8 cellular contexts compared by ENCODE assay signal in the genomic region with DNA sequence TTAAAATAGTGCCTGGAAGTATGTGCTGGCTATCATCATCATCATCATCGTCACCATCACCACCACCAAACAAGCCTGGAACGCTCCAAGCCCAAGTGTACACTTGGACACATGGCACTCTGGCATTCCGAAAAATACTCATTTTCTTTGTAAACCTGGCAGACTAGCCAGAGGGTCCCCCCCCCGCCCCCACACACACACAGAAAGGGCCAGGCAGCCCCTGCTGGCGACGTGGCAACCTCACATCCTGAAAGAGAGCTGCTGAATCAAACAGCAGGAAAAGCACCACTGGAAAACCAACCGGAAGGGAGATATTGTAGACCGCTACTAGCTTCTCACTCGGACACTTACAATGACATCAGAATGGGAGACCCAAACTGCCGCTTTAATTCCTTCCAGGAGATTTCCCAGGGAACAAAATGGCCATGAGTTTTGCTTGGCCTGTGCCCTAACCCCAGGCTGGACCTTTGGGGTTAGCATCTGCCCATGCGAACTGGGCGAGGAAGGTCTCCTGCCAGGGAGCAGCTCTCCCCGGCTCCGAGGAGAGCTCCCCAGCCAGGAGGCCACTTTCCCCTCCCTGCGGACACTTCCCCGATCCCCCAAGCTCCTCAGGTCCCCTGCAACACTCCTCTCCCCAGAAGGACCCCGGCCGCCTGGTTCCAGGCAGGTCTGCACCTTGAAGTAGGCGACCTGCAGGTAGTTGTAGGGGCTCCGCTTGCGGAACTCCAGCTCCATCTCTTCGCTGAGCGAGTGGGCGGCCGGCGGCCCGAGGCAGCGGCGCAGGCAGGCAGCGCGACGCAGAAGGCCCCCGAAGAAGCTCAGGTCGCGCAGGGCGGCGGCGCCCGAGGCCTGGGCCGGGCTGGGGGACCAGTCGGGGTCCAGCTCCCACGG. TPM values are rescaled to one million over a fixed set of nuclear protein-coding genes. Genes with fewer than 3 reads are reported as not detected.
DNase-seq lines count a peak whose midpoint lies in the region; ATAC-seq and TF ChIP-seq lines count a peak whose summit lies in the region.

No MANE protein-coding gene starts in this region.

- H4K20me1 ChIP-seq in OCI-LY1 (ENCODE audit: insufficient read depth, low read length) = no peaks in the 10 kb centered on the region

- H3K27ac ChIP-seq in OCI-LY1 (ENCODE audit: low read depth, low read length, poor library complexity, severe bottlenecking) (peak overlapping the region; percentile 14), left ventricle myocardium inferior (replicated peaks) (peak overlapping the region; percentile 93)

- no peak overlapping the region for H3K4me3 Mint-ChIP-seq in progenitor cell of endocrine pancreas (ENCODE audit: low read depth)

- peak overlapping the region; percentile 96 for H3K9ac ChIP-seq in OCI-LY1 (ENCODE audit: low read length)

- H3K9me3 ChIP-seq in OCI-LY1 (ENCODE audit: low read length) (no peaks in the 10 kb centered on the region), left ventricle myocardium inferior (replicated peaks) (no peaks in the 10 kb centered on the region)

- no peaks in the 10 kb centered on the region for H3K9me3 Mint-ChIP-seq in progenitor cell of endocrine pancreas (ENCODE audit: low read depth)

- H3K27me3 ChIP-seq in OCI-LY1 (ENCODE audit: insufficient read depth, low read length) (no peaks in the 10 kb centered on the region), left ventricle myocardium inferior (ENCODE audit: low read depth) (no peaks in the 10 kb centered on the region)

- H3K27ac Mint-ChIP-seq in progenitor cell of endocrine pancreas = no peak overlapping the region

- peaks cover 22% of the 10 kb centered on the region for H3K79me2 ChIP-seq in OCI-LY1 (ENCODE audit: insufficient read depth, low read length)

- peak; percentile 3 for ATAC-seq in GM19468 (IDR thresholded peaks at IDR 0.05; ENCODE audit: extremely low read depth, unreplicated experiment)

- H3K4me1 ChIP-seq in OCI-LY1 (ENCODE audit: insufficient read depth, low read length, severe bottlenecking) (peaks cover 30% of the 10 kb centered on the region), left ventricle myocardium inferior (peaks cover 69% of the 10 kb centered on the region)

- no peak overlapping the region for H2AFZ ChIP-seq in OCI-LY1 (ENCODE audit: low read length)

- DNase-seq in DMS 273 (lab: John Stamatoyannopoulos, UW; ENCODE audit: unreplicated experiment) = peak; percentile 85
- DNase-seq in HK-2 (ENCODE audit: unreplicated experiment) = peak; percentile 64
- peak; percentile 68 for DNase-seq in activated naive CD4-positive, alpha-beta T cell treated with anti-CD3 and anti-CD28 coated beads, Interleukin-2, amount 50 U/mL, for 16 hours
- peak; percentile 32 for DNase-seq in left ventricle myocardium inferior
- DNase-seq in progenitor cell of endocrine pancreas (ENCODE audit: low spot score, unreplicated experiment) = no peak
- no peak for DNase-seq in NCI-H1048 (lab: John Stamatoyannopoulos, UW)

- H3K36me3 ChIP-seq in OCI-LY1 (ENCODE audit: insufficient read depth, low read length) (peaks cover 18% of the 10 kb centered on the region; the same call in 1 of the 2 replicates), left ventricle myocardium inferior (peaks cover 13% of the 10 kb centered on the region)

- peak overlapping the region; percentile 100 for H3K4me2 ChIP-seq in OCI-LY1 (ENCODE audit: low read length)

- TF ChIP-seq CTCF in OCI-LY1 (IDR thresholded peaks at IDR 0.05; ENCODE audit: low read length) = peak; percentile 58
- peak; percentile 58 for TF ChIP-seq CTCF in left ventricle myocardium inferior (IDR thresholded peaks at IDR 0.05; ENCODE audit: borderline replicate concordance)
- peak; percentile 53 for TF ChIP-seq CTCF in progenitor cell of endocrine pancreas (IDR thresholded peaks at IDR 0.05; ENCODE audit: unreplicated experiment)

- peaks cover 7% of the 10 kb centered on the region for H3K36me3 Mint-ChIP-seq in progenitor cell of endocrine pancreas (ENCODE audit: insufficient read depth)

- H3K9me2 ChIP-seq in OCI-LY1 (ENCODE audit: low read depth, low read length) = no peaks in the 10 kb centered on the region

- no peaks in the 10 kb centered on the region for H3F3A ChIP-seq in OCI-LY1 (ENCODE audit: insufficient read depth, low read length)

- no peaks in the 10 kb centered on the region for H3K27me3 Mint-ChIP-seq in progenitor cell of endocrine pancreas

- intact Hi-C loops in left ventricle myocardium inferior (cut with micrococcal nuclease) = loop anchor here (5.0 kb wide), 1 partner anchor 81 kb away; the partner anchor contains the start of gene ZNF691

- H3K4me1 Mint-ChIP-seq in progenitor cell of endocrine pancreas (ENCODE audit: low read depth) = peaks cover 9% of the 10 kb centered on the region

- H3K4me3 ChIP-seq in OCI-LY1 (ENCODE audit: low read depth, low read length, poor library complexity, severe bottlenecking) = peak overlapping the region; percentile 92
- H3K4me3 ChIP-seq in left ventricle myocardium inferior = peak overlapping the region; percentile 87

RNA-seq across cellular contexts. Expression of gene P3H1, which starts 0.8 kb away (rescaled TPM):
- 8.6 TPM for total RNA-seq in left ventricle myocardium inferior
- total RNA-seq in progenitor cell of endocrine pancreas = 68.6 and 72.9 TPM in 2 replicates

RNA-seq across cellular contexts. Expression of gene C1orf50, which starts 1.0 kb away (rescaled TPM):
- 7.8 TPM for total RNA-seq in left ventricle myocardium inferior
- 9.7 and 12.0 TPM in 2 replicates for total RNA-seq in progenitor cell of endocrine pancreas

RNA-seq across cellular contexts. Expression of gene TMEM269, which starts 18.7 kb away (rescaled TPM):
- total RNA-seq in left ventricle myocardium inferior (not detected), progenitor cell of endocrine pancreas (0.42 and 0.48 TPM in 2 replicates)

RNA-seq across cellular contexts. Expression of gene CLDN19, which starts 26.0 kb away (rescaled TPM):
- total RNA-seq in left ventricle myocardium inferior (not detected), progenitor cell of endocrine pancreas (7.8 and 8.2 TPM in 2 replicates)

RNA-seq across cellular contexts. Expression of gene ERMAP, which starts 50.8 kb away (rescaled TPM):
- total RNA-seq in left ventricle myocardium inferior = 4.7 TPM
- 10.4 and 12.9 TPM in 2 replicates for total RNA-seq in progenitor cell of endocrine pancreas

Comparison
In these comparisons a context has a peak if more than half of its experiments do, and no peak if none do; other contexts are left out.
1. DNase-seq: peak in DMS 273 (single experiment), HK-2 (single experiment), activated naive CD4-positive, alpha-beta T cell treated with anti-CD3 and anti-CD28 coated beads, Interleukin-2, amount 50 U/mL, for 16 hours (single experiment) and left ventricle myocardium inferior (single experiment); none in progenitor cell of endocrine pancreas (single experiment) and NCI-H1048 (single experiment).
2. Peak in every context shown above with its lines, with median percentiles within 50 percentile points of each other: CTCF ChIP-seq.